In genomic region chr7:46220066-46220630, GRCh38 we compare ENCODE assay signal across 19 cellular contexts.
A peak's percentile ranks its signal among the peaks of the same experiment; 100 is the strongest.
DNase-seq lines count a peak whose midpoint lies in the region; ATAC-seq and TF ChIP-seq lines count a peak whose summit lies in the region.
"Had no signal": no experiment of that assay in that cellular context is flagged by ENCODE, and none has a peak within 500 bp of the region (broad histone marks: within the 10 kb centered on the region; RNA-seq: fewer than 3 reads in every experiment).

No MANE protein-coding gene starts in this region.

- H3K9me3 Mint-ChIP-seq in Caco-2 (ENCODE audit: unreplicated experiment) = peaks cover 8% of the 10 kb centered on the region

- WGBS in mammary epithelial cell (ENCODE audit: low coverage, missing lambda C conversion rate) = 6% methylated on average over 7 of the region's 7 CpGs
- no CpG with 5 or more reads among the region's 7 CpGs for WGBS in neuronal stem cell (ENCODE audit: extremely low coverage in 2 of 2, insufficient read length in 2 of 2, insufficient replicate concordance in 1 of 2), 2 donors

- CTCF ChIA-PET in Caco-2 (lab: Charles Lee) (no interaction called here), mammary epithelial cell (lab: Charles Lee; ENCODE audit: low non-redundant PET) (interaction anchor here (0.5 kb wide), 1 partner anchor 67 kb away, joined by 3 read pairs; no protein-coding TSS in a partner anchor)

- H3K23ac ChIP-seq in neuronal stem cell (ENCODE audit: low read depth, low read length, poor library complexity) = no peak overlapping the region

- H3K4me1 ChIP-seq in Caco-2 (0 out of 2 replicates have a peak, but pooled peaks cover 6% of the 10 kb centered on the region), mammary epithelial cell (ENCODE audit: insufficient read depth, low read length) (peaks cover 33% of the 10 kb centered on the region), neuronal stem cell (ENCODE audit: control insufficient read depth in 2 of 2, insufficient read depth in 1 of 2, low read depth in 1 of 2, low read length in 2 of 2) (peaks cover 6 to 7% of the 10 kb centered on the region in 2 donors)
- H3K4me1 ChIP-seq: prostate gland had no signal

- H3K4me2 ChIP-seq in mammary epithelial cell (ENCODE audit: insufficient read depth, low read depth, low read length) (peak overlapping the region; percentile 14), neuronal stem cell (ENCODE audit: insufficient read depth, low read length, poor library complexity, severe bottlenecking) (no peak overlapping the region)

- TF ChIP-seq CTCF in Caco-2 (IDR thresholded peaks at IDR 0.05; ENCODE audit: insufficient read depth in 1 of 2, low read depth in 1 of 2, low read length in 1 of 2, severe bottlenecking in 1 of 2, unreplicated experiment in 1 of 2) (no peak), mammary epithelial cell (conservative IDR thresholded peaks at IDR 0.05 in 1 of 2, IDR thresholded peaks at IDR 0.05 in 1 of 2; ENCODE audit: extremely low read depth in 1 of 2, insufficient read depth in 1 of 2, low read depth in 1 of 2, low read length in 2 of 2) (no peak)

- no peak overlapping the region for H2BK12ac ChIP-seq in neuronal stem cell (ENCODE audit: low read length)

- no peaks in the 10 kb centered on the region for H3K27me3 Mint-ChIP-seq in Caco-2 (ENCODE audit: insufficient read depth, unreplicated experiment)
- H3K27me3 Mint-ChIP-seq: stimulated activated naive CD8-positive, alpha-beta T cell treated with anti-CD3 and anti-CD28 coated beads, Interleukin-15, Interleukin-2, amounts not matched to agents 100 ng/mL and 50 ng/mL, for 24 hours had no signal

- H3K79me2 ChIP-seq in mammary epithelial cell (ENCODE audit: insufficient read depth, low read length) = no peaks in the 10 kb centered on the region

- H3K36me3 ChIP-seq in Caco-2 (ENCODE audit: control insufficient read depth, insufficient read depth, low read length) (no peaks in the 10 kb centered on the region), mammary epithelial cell (ENCODE audit: insufficient read depth, low read length) (no peaks in the 10 kb centered on the region), neuronal stem cell (replicated peaks in 1 of 2; ENCODE audit: control insufficient read depth in 2 of 2, insufficient read depth in 2 of 2, low read length in 2 of 2) (no peaks in the 10 kb centered on the region)
- H3K36me3 ChIP-seq: prostate gland had no signal

- DNase-seq in Caco-2 (no peak), HT-29 (ENCODE audit: low spot score) (peak; percentile 53), mammary epithelial cell (peak; percentile 99), kidney tubule cell (ENCODE audit: low spot score) (peak; percentile 98), NCI-H2107 (lab: John Stamatoyannopoulos, UW) (no peak), neuronal stem cell (ENCODE audit: low spot score) (no peak), DMS53 (lab: John Stamatoyannopoulos, UW) (no peak)
- DNase-seq: activated CD4-positive, CD25-positive, alpha-beta regulatory T cell; amygdala; GF-D8; natural killer cell; NCI-H1417 treated with DMSO at 0.1 percent for 48 hours; NK-92 treated with Interleukin-12 subunit alpha and Interleukin-12 subunit beta, amount 100 ng/mL, for 24 hours; Right ventricle myocardium superior; T-helper 2 cell had no signal

- H4K20me1 ChIP-seq in mammary epithelial cell (ENCODE audit: insufficient read depth, low read length) = no peaks in the 10 kb centered on the region

- no peaks in the 10 kb centered on the region for H3K36me3 Mint-ChIP-seq in Caco-2 (ENCODE audit: insufficient read depth, unreplicated experiment)
- H3K36me3 Mint-ChIP-seq: natural killer cell had no signal

- H3K9me3 ChIP-seq in Caco-2 (0 out of 2 replicates have a peak, but pooled peaks cover 3% of the 10 kb centered on the region), mammary epithelial cell (replicated peaks; ENCODE audit: insufficient read depth, low read length) (no peaks in the 10 kb centered on the region), neuronal stem cell (replicated peaks in 1 of 2; ENCODE audit: control insufficient read depth in 2 of 2, insufficient read depth in 1 of 2, low read depth in 1 of 2, low read length in 2 of 2) (no peaks in the 10 kb centered on the region)
- H3K9me3 ChIP-seq: prostate gland had no signal

- H3K14ac ChIP-seq in neuronal stem cell (ENCODE audit: low read length) = no peak overlapping the region

- no peak overlapping the region for H2BK15ac ChIP-seq in neuronal stem cell (ENCODE audit: low read length)

- H2AK5ac ChIP-seq in neuronal stem cell (ENCODE audit: low read depth, low read length) = no peak overlapping the region

- H3K18ac ChIP-seq in neuronal stem cell (ENCODE audit: low read length) = no peak overlapping the region

- ATAC-seq in GM18907 (IDR thresholded peaks at IDR 0.05; ENCODE audit: unreplicated experiment) = no peak
- ATAC-seq: K562, natural killer cell had no signal

- POLR2A ChIA-PET in Caco-2 (lab: Charles Lee) = no interaction called here

- no peak overlapping the region for H3K4ac ChIP-seq in neuronal stem cell (ENCODE audit: low read length)

- no peak overlapping the region for H2BK120ac ChIP-seq in neuronal stem cell (ENCODE audit: low read depth, low read length)

- no peak overlapping the region for H3K4me3 Mint-ChIP-seq in Caco-2 (ENCODE audit: unreplicated experiment)
- H3K4me3 Mint-ChIP-seq: natural killer cell; stimulated activated naive CD8-positive, alpha-beta T cell treated with anti-CD3 and anti-CD28 coated beads, Interleukin-15, Interleukin-2, amounts not matched to agents 100 ng/mL and 50 ng/mL, for 24 hours had no signal

- H3K4me3 ChIP-seq in Caco-2 (ENCODE audit: low read depth, low read length) (no peak overlapping the region), mammary epithelial cell (replicated peaks in 1 of 3; ENCODE audit: insufficient read depth in 1 of 3, low read depth in 2 of 3, low read length in 3 of 3) (no peak overlapping the region), neuronal stem cell (ENCODE audit: low read length in 2 of 2) (no peak overlapping the region)
- H3K4me3 ChIP-seq: K562, prostate gland had no signal

- no peak overlapping the region for H4K91ac ChIP-seq in neuronal stem cell (ENCODE audit: low read depth, low read length, poor library complexity)

- intact Hi-C loops in Caco-2 (cut with micrococcal nuclease; ENCODE audit: unreplicated experiment) (no loop called here), mammary epithelial cell (cut with micrococcal nuclease) (loop anchor here (1.0 to 5.0 kb wide), 3 partner anchors 71 to 298 kb away; partner anchors contain the start of gene IGFBP3)

- H3K27me3 ChIP-seq in Caco-2 (replicated peaks; ENCODE audit: control insufficient read depth, insufficient read depth, low read length) (no peaks in the 10 kb centered on the region), mammary epithelial cell (ENCODE audit: insufficient read depth, low read length) (no peaks in the 10 kb centered on the region), neuronal stem cell (ENCODE audit: control insufficient read depth in 3 of 3, insufficient read depth in 3 of 3, low read depth in 1 of 3, low read length in 3 of 3) (no peaks in the 10 kb centered on the region)

- in situ Hi-C loops in mammary epithelial cell (cut with MboI; ENCODE audit: low sequenced_read_pairs in 2 of 2) = loop anchor here in 1 of 2 donors (5.0 kb wide), 1 partner anchor 67 kb away; no protein-coding TSS in a partner anchor

- H2AFZ ChIP-seq in mammary epithelial cell (ENCODE audit: low read depth, low read length) = no peak overlapping the region
- H2AFZ ChIP-seq in neuronal stem cell (ENCODE audit: low read length) = no peak overlapping the region

- no peaks in the 10 kb centered on the region for H3K79me1 ChIP-seq in neuronal stem cell (ENCODE audit: low read depth, low read length)

- no TSS peak for BruUV-seq in Caco-2 (replicated peaks; lab: Mats Ljungman, UMichigan)
- no TSS peak for BruUV-seq in mammary epithelial cell (replicated peaks; lab: Mats Ljungman, UMichigan)

- dilution Hi-C loops in mammary epithelial cell (cut with HindIII; ENCODE audit: low sequenced_read_pairs) = loop anchor here (10.0 kb wide), 1 partner anchor 55 kb away; no protein-coding TSS in a partner anchor

- peaks cover 6% of the 10 kb centered on the region for H3K4me1 Mint-ChIP-seq in Caco-2 (ENCODE audit: low read depth, unreplicated experiment)
- H3K4me1 Mint-ChIP-seq: natural killer cell had no signal

- peak overlapping the region; percentile 70 for H3K27ac ChIP-seq in mammary epithelial cell (ENCODE audit: insufficient read depth, low read depth, low read length)
- no peak overlapping the region for H3K27ac ChIP-seq in neuronal stem cell (replicated peaks; ENCODE audit: low read length)
- H3K27ac ChIP-seq: prostate gland had no signal

- H3K9ac ChIP-seq in mammary epithelial cell (ENCODE audit: insufficient read depth, low read length) = peak overlapping the region; percentile 30
- no peak overlapping the region for H3K9ac ChIP-seq in neuronal stem cell (ENCODE audit: low read depth, low read length, poor library complexity)

- H2BK5ac ChIP-seq in neuronal stem cell (ENCODE audit: low read length) = no peak overlapping the region

- peak overlapping the region; percentile 24 for H3K27ac Mint-ChIP-seq in Caco-2 (ENCODE audit: unreplicated experiment)
- H3K27ac Mint-ChIP-seq: natural killer cell; stimulated activated naive CD8-positive, alpha-beta T cell treated with anti-CD3 and anti-CD28 coated beads, Interleukin-15, Interleukin-2, amounts not matched to agents 100 ng/mL and 50 ng/mL, for 24 hours had no signal

- H4K8ac ChIP-seq in neuronal stem cell (ENCODE audit: low read depth, low read length) = no peak overlapping the region

Comparison
In these comparisons a context has a peak if more than half of its experiments do, and no peak if none do; other contexts are left out.
1. DNase-seq: peak in HT-29 (single experiment), mammary epithelial cell (single experiment) and kidney tubule cell (single experiment); none in Caco-2 (0 of 2), NCI-H2107 (single experiment), neuronal stem cell (single experiment) and DMS53 (single experiment).